ENCODE assay signal across 1 cellular context in the genomic region with DNA sequence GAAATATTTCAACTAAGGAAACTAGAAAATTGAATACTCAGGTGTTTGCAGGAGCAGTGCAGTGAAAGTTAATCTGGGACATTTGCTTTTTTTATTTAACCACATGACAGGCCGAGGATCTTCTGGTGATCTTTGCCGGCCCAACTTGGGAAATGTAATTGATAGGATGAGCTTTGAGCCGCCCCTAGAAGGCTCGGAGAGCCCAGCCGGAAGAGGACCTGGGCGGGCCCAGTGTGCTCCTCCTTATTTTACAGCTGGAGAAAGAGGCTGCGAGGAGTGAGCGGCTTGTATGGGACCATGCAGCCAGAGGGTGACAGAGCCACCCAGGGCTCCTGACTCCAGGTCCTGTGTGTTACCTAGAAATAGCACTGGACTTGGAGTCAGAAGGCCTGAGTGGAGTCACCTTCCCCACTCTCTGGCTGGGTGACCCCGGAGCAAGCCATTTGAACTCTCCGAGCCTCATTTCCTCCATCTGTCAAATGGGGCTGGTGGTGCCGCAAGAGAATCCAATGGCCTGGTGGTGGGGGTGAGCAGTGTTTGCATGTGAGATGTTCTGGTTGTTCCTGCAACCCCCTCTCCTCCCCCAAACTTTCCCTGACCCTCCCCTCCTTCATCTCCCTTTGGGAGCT.
TF ChIP-seq lines count a peak whose summit lies in the region.

No MANE protein-coding gene starts in this region.

TF ChIP-seq in HepG2, 621 proteins besides CTCF, POLR2A, EP300 and RAD21 (continued from another document):
- TF ChIP-seq, protein P1, sequence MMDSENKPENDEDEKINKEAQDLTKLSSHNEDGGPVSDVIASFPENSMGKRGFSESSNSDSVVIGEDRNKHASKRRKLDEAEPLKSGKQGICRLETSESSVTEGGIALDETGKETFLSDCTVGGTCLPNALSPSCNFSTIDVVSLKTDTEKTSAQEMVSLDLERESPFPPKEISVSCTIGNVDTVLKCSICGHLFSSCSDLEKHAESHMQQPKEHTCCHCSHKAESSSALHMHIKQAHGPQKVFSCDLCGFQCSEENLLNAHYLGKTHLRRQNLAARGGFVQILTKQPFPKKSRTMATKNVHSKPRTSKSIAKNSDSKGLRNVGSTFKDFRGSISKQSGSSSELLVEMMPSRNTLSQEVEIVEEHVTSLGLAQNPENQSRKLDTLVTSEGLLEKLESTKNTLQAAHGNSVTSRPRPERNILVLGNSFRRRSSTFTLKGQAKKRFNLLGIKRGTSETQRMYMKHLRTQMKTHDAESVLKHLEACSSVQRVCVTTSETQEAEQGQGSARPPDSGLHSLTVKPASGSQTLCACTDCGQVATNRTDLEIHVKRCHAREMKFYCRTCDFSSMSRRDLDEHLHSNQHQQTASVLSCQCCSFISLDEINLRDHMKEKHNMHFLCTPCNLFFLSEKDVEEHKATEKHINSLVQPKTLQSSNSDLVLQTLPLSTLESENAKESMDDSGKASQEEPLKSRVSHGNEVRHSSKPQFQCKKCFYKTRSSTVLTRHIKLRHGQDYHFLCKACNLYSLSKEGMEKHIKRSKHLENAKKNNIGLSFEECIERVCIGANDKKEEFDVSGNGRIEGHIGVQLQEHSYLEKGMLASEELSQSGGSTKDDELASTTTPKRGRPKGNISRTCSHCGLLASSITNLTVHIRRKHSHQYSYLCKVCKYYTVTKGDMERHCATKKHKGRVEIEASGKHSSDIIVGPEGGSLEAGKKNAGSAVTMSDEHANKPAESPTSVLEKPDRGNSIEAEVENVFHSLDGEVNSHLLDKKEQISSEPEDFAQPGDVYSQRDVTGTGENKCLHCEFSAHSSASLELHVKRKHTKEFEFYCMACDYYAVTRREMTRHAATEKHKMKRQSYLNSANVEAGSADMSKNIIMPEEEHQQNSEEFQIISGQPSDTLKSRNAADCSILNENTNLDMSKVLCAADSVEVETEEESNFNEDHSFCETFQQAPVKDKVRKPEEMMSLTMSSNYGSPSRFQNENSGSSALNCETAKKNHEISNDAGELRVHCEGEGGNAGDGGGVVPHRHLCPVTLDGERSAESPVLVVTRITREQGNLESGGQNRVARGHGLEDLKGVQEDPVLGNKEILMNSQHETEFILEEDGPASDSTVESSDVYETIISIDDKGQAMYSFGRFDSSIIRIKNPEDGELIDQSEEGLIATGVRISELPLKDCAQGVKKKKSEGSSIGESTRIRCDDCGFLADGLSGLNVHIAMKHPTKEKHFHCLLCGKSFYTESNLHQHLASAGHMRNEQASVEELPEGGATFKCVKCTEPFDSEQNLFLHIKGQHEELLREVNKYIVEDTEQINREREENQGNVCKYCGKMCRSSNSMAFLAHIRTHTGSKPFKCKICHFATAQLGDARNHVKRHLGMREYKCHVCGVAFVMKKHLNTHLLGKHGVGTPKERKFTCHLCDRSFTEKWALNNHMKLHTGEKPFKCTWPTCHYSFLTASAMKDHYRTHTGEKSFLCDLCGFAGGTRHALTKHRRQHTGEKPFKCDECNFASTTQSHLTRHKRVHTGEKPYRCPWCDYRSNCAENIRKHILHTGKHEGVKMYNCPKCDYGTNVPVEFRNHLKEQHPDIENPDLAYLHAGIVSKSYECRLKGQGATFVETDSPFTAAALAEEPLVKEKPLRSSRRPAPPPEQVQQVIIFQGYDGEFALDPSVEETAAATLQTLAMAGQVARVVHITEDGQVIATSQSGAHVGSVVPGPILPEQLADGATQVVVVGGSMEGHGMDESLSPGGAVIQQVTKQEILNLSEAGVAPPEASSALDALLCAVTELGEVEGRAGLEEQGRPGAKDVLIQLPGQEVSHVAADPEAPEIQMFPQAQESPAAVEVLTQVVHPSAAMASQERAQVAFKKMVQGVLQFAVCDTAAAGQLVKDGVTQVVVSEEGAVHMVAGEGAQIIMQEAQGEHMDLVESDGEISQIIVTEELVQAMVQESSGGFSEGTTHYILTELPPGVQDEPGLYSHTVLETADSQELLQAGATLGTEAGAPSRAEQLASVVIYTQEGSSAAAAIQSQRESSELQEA (CRISPR knock-in tag; IDR thresholded peaks at IDR 0.05; ENCODE audit: not compliant biosample characterization): no peak
- TF ChIP-seq, protein P2, sequence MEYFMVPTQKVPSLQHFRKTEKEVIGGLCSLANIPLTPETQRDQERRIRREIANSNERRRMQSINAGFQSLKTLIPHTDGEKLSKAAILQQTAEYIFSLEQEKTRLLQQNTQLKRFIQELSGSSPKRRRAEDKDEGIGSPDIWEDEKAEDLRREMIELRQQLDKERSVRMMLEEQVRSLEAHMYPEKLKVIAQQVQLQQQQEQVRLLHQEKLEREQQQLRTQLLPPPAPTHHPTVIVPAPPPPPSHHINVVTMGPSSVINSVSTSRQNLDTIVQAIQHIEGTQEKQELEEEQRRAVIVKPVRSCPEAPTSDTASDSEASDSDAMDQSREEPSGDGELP (IDR thresholded peaks at IDR 0.05; ENCODE audit: borderline replicate concordance, low read depth): peak; percentile 44; the same call in 1 of the 2 replicates
- TF ChIP-seq ZNF343 (CRISPR knock-in tag; IDR thresholded peaks at IDR 0.05) (no peak), PCBP1 (IDR thresholded peaks at IDR 0.05; ENCODE audit: borderline replicate concordance, low read depth, low read length) (no peak), IRX3 (CRISPR knock-in tag; IDR thresholded peaks at IDR 0.05; ENCODE audit: borderline replicate concordance, low read depth) (no peak), ZSCAN12 (CRISPR knock-in tag; IDR thresholded peaks at IDR 0.05) (no peak), TOPORS (CRISPR knock-in tag; IDR thresholded peaks at IDR 0.05) (no peak), ZNF629 (CRISPR knock-in tag; conservative IDR thresholded peaks at IDR 0.05) (peak; percentile 84), ETV5 (CRISPR knock-in tag; IDR thresholded peaks at IDR 0.05; ENCODE audit: borderline replicate concordance) (peak; percentile 43; the same call in 1 of the 2 replicates), ZNF446 (CRISPR knock-in tag; IDR thresholded peaks at IDR 0.05) (no peak), CCAR2 (optimal IDR thresholded peaks at IDR 0.05; ENCODE audit: low read depth, low read length) (no peak), KLF12 (CRISPR knock-in tag; IDR thresholded peaks at IDR 0.05; ENCODE audit: borderline replicate concordance) (no peak), HNF4A (CRISPR knock-in tag; IDR thresholded peaks at IDR 0.05) (0 out of 2 replicates have a peak, but pooled peaks have one; percentile 10), PAF1 (CRISPR knock-in tag; IDR thresholded peaks at IDR 0.05) (no peak), RAD51 (IDR thresholded peaks at IDR 0.05; ENCODE audit: borderline replicate concordance) (peak; percentile 46; the same call in 1 of the 2 replicates), ZNF564 (CRISPR knock-in tag; IDR thresholded peaks at IDR 0.05) (0 out of 2 replicates have a peak, but pooled peaks have one; percentile 14), RARA (CRISPR knock-in tag; IDR thresholded peaks at IDR 0.05) (no peak), SRF (IDR thresholded peaks at IDR 0.05; ENCODE audit: low read depth, low read length) (0 out of 2 replicates have a peak, but pooled peaks have one; percentile 48), ZNF703 (CRISPR knock-in tag; IDR thresholded peaks at IDR 0.05; ENCODE audit: borderline replicate concordance) (no peak), HNRNPL (IDR thresholded peaks at IDR 0.05; ENCODE audit: low read depth, low read length) (no peak), ZNF282 (IDR thresholded peaks at IDR 0.05; ENCODE audit: partially characterized antibody) (no peak)
- TF ChIP-seq, protein P3, sequence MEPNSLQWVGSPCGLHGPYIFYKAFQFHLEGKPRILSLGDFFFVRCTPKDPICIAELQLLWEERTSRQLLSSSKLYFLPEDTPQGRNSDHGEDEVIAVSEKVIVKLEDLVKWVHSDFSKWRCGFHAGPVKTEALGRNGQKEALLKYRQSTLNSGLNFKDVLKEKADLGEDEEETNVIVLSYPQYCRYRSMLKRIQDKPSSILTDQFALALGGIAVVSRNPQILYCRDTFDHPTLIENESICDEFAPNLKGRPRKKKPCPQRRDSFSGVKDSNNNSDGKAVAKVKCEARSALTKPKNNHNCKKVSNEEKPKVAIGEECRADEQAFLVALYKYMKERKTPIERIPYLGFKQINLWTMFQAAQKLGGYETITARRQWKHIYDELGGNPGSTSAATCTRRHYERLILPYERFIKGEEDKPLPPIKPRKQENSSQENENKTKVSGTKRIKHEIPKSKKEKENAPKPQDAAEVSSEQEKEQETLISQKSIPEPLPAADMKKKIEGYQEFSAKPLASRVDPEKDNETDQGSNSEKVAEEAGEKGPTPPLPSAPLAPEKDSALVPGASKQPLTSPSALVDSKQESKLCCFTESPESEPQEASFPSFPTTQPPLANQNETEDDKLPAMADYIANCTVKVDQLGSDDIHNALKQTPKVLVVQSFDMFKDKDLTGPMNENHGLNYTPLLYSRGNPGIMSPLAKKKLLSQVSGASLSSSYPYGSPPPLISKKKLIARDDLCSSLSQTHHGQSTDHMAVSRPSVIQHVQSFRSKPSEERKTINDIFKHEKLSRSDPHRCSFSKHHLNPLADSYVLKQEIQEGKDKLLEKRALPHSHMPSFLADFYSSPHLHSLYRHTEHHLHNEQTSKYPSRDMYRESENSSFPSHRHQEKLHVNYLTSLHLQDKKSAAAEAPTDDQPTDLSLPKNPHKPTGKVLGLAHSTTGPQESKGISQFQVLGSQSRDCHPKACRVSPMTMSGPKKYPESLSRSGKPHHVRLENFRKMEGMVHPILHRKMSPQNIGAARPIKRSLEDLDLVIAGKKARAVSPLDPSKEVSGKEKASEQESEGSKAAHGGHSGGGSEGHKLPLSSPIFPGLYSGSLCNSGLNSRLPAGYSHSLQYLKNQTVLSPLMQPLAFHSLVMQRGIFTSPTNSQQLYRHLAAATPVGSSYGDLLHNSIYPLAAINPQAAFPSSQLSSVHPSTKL (CRISPR knock-in tag; IDR thresholded peaks at IDR 0.05): 0 out of 2 replicates have a peak, but pooled peaks have one; percentile 4
- TF ChIP-seq, protein P4, sequence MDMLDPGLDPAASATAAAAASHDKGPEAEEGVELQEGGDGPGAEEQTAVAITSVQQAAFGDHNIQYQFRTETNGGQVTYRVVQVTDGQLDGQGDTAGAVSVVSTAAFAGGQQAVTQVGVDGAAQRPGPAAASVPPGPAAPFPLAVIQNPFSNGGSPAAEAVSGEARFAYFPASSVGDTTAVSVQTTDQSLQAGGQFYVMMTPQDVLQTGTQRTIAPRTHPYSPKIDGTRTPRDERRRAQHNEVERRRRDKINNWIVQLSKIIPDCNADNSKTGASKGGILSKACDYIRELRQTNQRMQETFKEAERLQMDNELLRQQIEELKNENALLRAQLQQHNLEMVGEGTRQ (IDR thresholded peaks at IDR 0.05; ENCODE audit: low read depth, low read length): 0 out of 2 replicates have a peak, but pooled peaks have one; percentile 5
- TF ChIP-seq, protein P4 (CRISPR knock-in tag; IDR thresholded peaks at IDR 0.05; ENCODE audit: borderline replicate concordance): no peak
TF ChIP-seq in HepG2: peak in this region for 9.
